Comparison of ENCODE assay signal across 1 cellular context in genomic region chr15:77540346-77541060, GRCh38.
TF ChIP-seq lines count a peak whose summit lies in the region.

No MANE protein-coding gene starts in this region.

TF ChIP-seq in IMR-90, 13 proteins besides CTCF, POLR2A, EP300 and RAD21 (continued from another document):
- no peak for TF ChIP-seq USF2 (IDR thresholded peaks at IDR 0.05; ENCODE audit: low read depth, low read length)
- no peak for TF ChIP-seq SMC3 (IDR thresholded peaks at IDR 0.05; ENCODE audit: low read depth, low read length)
- no peak for TF ChIP-seq MAFK (IDR thresholded peaks at IDR 0.05; ENCODE audit: low read depth, low read length)
- no peak for TF ChIP-seq MXI1 (IDR thresholded peaks at IDR 0.05; ENCODE audit: borderline replicate concordance, low read depth, low read length)
- TF ChIP-seq NFE2L2 (IDR thresholded peaks at IDR 0.05; ENCODE audit: low read depth, low read length), result no peak
- TF ChIP-seq BHLHE40 (IDR thresholded peaks at IDR 0.05; ENCODE audit: low read depth, low read length), result no peak
- no peak for TF ChIP-seq MAZ (IDR thresholded peaks at IDR 0.05; ENCODE audit: borderline replicate concordance, low read depth, low read length)
- TF ChIP-seq ELK1 (IDR thresholded peaks at IDR 0.05; ENCODE audit: borderline replicate concordance, low read depth, low read length), result no peak
